Comparison of ENCODE assay signal across 33 cellular contexts in genomic region chr3:85313380-85313779, GRCh38.
"Had no signal": no experiment of that assay in that cellular context is flagged by ENCODE, and none has a peak within 500 bp of the region (broad histone marks: within the 10 kb centered on the region; RNA-seq: fewer than 3 reads in every experiment).

No MANE protein-coding gene starts in this region.

- ATAC-seq: activated CD8-positive, alpha-beta T cell treated with anti-CD3 and anti-CD28 coated beads for 36 hours; activated naive CD4-positive, alpha-beta T cell treated with anti-CD3 and anti-CD28 coated beads, Interleukin-2, amount 50 U/mL, for 72 hours; activated T-cell treated with anti-CD3 and anti-CD28 coated beads, Interleukin-2, amount 50 U/mL, for 4 hours; activated T-cell treated with anti-CD3 and anti-CD28 coated beads, Interleukin-2, amount 50 U/mL, for 72 hours; activated T-helper 17 cell treated with anti-CD3 and anti-CD28 coated beads, Interleukin-2, amount 50 U/mL, for 72 hours; body of pancreas had no signal

- H3K27ac ChIP-seq: adrenal gland, body of pancreas, brain microvascular endothelial cell, breast epithelium, VCaP had no signal

- H3K4me1 ChIP-seq: adrenal gland, body of pancreas, breast epithelium had no signal

- H3K36me3 ChIP-seq: adrenal gland, brain microvascular endothelial cell, breast epithelium had no signal

- H3K27me3 ChIP-seq: adrenal gland, body of pancreas, brain microvascular endothelial cell, breast epithelium had no signal

- H3K9me3 ChIP-seq: adrenal gland, body of pancreas, breast epithelium had no signal

- H3K4me3 ChIP-seq: adrenal gland, body of pancreas, breast epithelium had no signal

- DNase-seq: activated B cell treated with CpG ODN at 0.5 μM for 24 hours; activated CD4-positive, alpha-beta memory T cell treated with anti-CD3 and anti-CD28 coated beads for 36 hours; activated CD4-positive, alpha-beta T cell treated with anti-CD3 and anti-CD28 coated beads for 4 hours; activated CD4-positive, alpha-beta T cell treated with anti-CD3 and anti-CD28 coated beads, Interleukin-2, amount 10 ng/mL, durations not matched to agents 24 days and 14 days; activated CD4-positive, alpha-beta T cell treated with anti-CD3 and anti-CD28 coated beads, Interleukin-2, amount 50 U/mL, for 1 hour; activated CD4-positive, alpha-beta T cell treated with anti-CD3 and anti-CD28 coated beads, Interleukin-2, amount 50 U/mL, for 4 hours; activated CD4-positive, CD25-positive, alpha-beta regulatory T cell treated with anti-CD3 and anti-CD28 coated beads, Interleukin-2, amount 50 U/mL, for 72 hours; activated CD8-positive, alpha-beta memory T cell treated with anti-CD3 and anti-CD28 coated beads, Interleukin-2, amount 50 U/mL, for 4 hours; activated CD8-positive, alpha-beta T cell treated with anti-CD3 and anti-CD28 coated beads for 36 hours; activated effector memory CD4-positive, alpha-beta T cell treated with anti-CD3 and anti-CD28 coated beads, Interleukin-2, amount 50 U/mL, for 16 hours; activated gamma-delta T cell treated with Interleukin-2 at 50 U/mL for 16 hours; activated naive CD4-positive, alpha-beta T cell; activated naive CD4-positive, alpha-beta T cell treated with anti-CD3 and anti-CD28 coated beads for 36 hours; activated naive CD4-positive, alpha-beta T cell treated with anti-CD3 and anti-CD28 coated beads, Interleukin-2, amount 50 U/mL, for 16 hours; activated naive CD8-positive, alpha-beta T cell treated with anti-CD3 and anti-CD28 coated beads for 36 hours; activated T-cell treated with anti-CD3 and anti-CD28 coated beads for 4 hours; activated T-cell treated with anti-CD3 and anti-CD28 coated beads, Interleukin-2, amount 50 U/mL, for 1 hour; activated T-cell treated with anti-CD3 and anti-CD28 coated beads, Interleukin-2, amount 50 U/mL, for 4 hours; activated T-cell treated with anti-CD3 and anti-CD28 coated beads, Interleukin-2, amount 50 U/mL, for 72 hours; adrenal gland; amniotic stem cell; aorta; body of pancreas; brain microvascular endothelial cell; central memory CD4-positive, alpha-beta T cell; cerebellar nuclear complex; T-helper 1 cell; T-helper 2 cell; T-helper 9 cell had no signal
